ENCODE assay signal across 1 cellular context in genomic region chr2:65231892-65232477, GRCh38.
TF ChIP-seq lines count a peak whose summit lies in the region.

No MANE protein-coding gene starts in this region.

TF ChIP-seq in K562, 482 proteins besides CTCF, POLR2A, EP300 and RAD21 (continued from another document and continues in another):
- TF ChIP-seq ZNF507 (tag; conservative IDR thresholded peaks at IDR 0.05) (no peak), KLF10 (CRISPR knock-in tag; IDR thresholded peaks at IDR 0.05) (no peak), PURB (CRISPR knock-in tag; IDR thresholded peaks at IDR 0.05; ENCODE audit: low read depth) (no peak), POLR2B (IDR thresholded peaks at IDR 0.05; ENCODE audit: low read depth, partially characterized antibody) (peak; percentile 26), SRSF3 (IDR thresholded peaks at IDR 0.05; ENCODE audit: insufficient read depth, low read length) (no peak), RBM22 (IDR thresholded peaks at IDR 0.05; ENCODE audit: low read depth, low read length, poor library complexity, severe bottlenecking) (no peak), GTF2F1 (IDR thresholded peaks at IDR 0.05; ENCODE audit: low read depth, low read length) (no peak), MAFF (IDR thresholded peaks at IDR 0.05; ENCODE audit: low read length) (no peak), MBD2 (IDR thresholded peaks at IDR 0.05; ENCODE audit: borderline replicate concordance, low read depth) (no peak), HES1 (IDR thresholded peaks at IDR 0.05; ENCODE audit: low read depth) (no peak), ZNF830 (CRISPR knock-in tag; IDR thresholded peaks at IDR 0.05) (no peak), PHF8 (IDR thresholded peaks at IDR 0.05; ENCODE audit: borderline replicate concordance, low read length) (no peak), ZNF165 (CRISPR knock-in tag; IDR thresholded peaks at IDR 0.05; ENCODE audit: borderline replicate concordance) (no peak), CBX3 (IDR thresholded peaks at IDR 0.05; ENCODE audit: borderline replicate concordance in 1 of 2, low read length in 2 of 2) (no peak), PTTG1 (tag; IDR thresholded peaks at IDR 0.05; ENCODE audit: low read depth) (no peak), NCOA1 (IDR thresholded peaks at IDR 0.05; ENCODE audit: low read depth) (no peak), ESRRA (IDR thresholded peaks at IDR 0.05; ENCODE audit: borderline replicate concordance, low read depth) (no peak), TCF7 (IDR thresholded peaks at IDR 0.05; ENCODE audit: borderline replicate concordance) (no peak), BCL6 (CRISPR knock-in tag; IDR thresholded peaks at IDR 0.05) (0 out of 2 replicates have a peak, but pooled peaks have one; percentile 24), USF2 (CRISPR knock-in tag; IDR thresholded peaks at IDR 0.05) (peak; percentile 74), E4F1 (CRISPR knock-in tag; IDR thresholded peaks at IDR 0.05; ENCODE audit: borderline replicate concordance) (no peak), KDM2B (CRISPR knock-in tag; IDR thresholded peaks at IDR 0.05) (no peak), CREM (IDR thresholded peaks at IDR 0.05; ENCODE audit: low read depth) (no peak), FOXA3 (CRISPR knock-in tag; conservative IDR thresholded peaks at IDR 0.05 in 1 of 2, IDR thresholded peaks at IDR 0.05 in 1 of 2) (no peak), GTF2E2 (tag; IDR thresholded peaks at IDR 0.05) (0 out of 2 replicates have a peak, but pooled peaks have one; percentile 41), ZFP91 (CRISPR knock-in tag; IDR thresholded peaks at IDR 0.05) (no peak), SRF (CRISPR knock-in tag; IDR thresholded peaks at IDR 0.05) (no peak), C11orf30 (IDR thresholded peaks at IDR 0.05; ENCODE audit: low read depth) (no peak), NFXL1 (CRISPR knock-in tag; IDR thresholded peaks at IDR 0.05) (no peak), ZZZ3 (IDR thresholded peaks at IDR 0.05) (no peak), ZNF561 (CRISPR knock-in tag; conservative IDR thresholded peaks at IDR 0.05) (no peak), ZNF740 (CRISPR knock-in tag; IDR thresholded peaks at IDR 0.05) (no peak), ZNF740 (tag; IDR thresholded peaks at IDR 0.05) (peak in 1 of 2 experiments; percentile 55; a peak in 1 of 4 replicates), ZHX1 (conservative IDR thresholded peaks at IDR 0.05; ENCODE audit: low read length) (no peak), ATF1 (CRISPR knock-in tag; IDR thresholded peaks at IDR 0.05) (no peak), ATF1 (tag; IDR thresholded peaks at IDR 0.05) (peak; percentile 42; the same call in 1 of the 2 replicates), CEBPG (CRISPR knock-in tag; IDR thresholded peaks at IDR 0.05) (peak; percentile 89), CEBPG (tag; conservative IDR thresholded peaks at IDR 0.05 in 1 of 2, IDR thresholded peaks at IDR 0.05 in 1 of 2) (peak; percentile 66 to 86), ZNF41 (CRISPR knock-in tag; conservative IDR thresholded peaks at IDR 0.05) (peak; percentile 71; the same call in 1 of the 2 replicates), ZFX (CRISPR knock-in tag; IDR thresholded peaks at IDR 0.05) (peak; percentile 84), POLR2H (tag; IDR thresholded peaks at IDR 0.05; ENCODE audit: low read depth) (0 out of 2 replicates have a peak, but pooled peaks have one; percentile 55), MTA3 (IDR thresholded peaks at IDR 0.05; ENCODE audit: borderline replicate concordance) (no peak), ZNF79 (CRISPR knock-in tag; IDR thresholded peaks at IDR 0.05; ENCODE audit: low read depth) (no peak), KHSRP (IDR thresholded peaks at IDR 0.05) (no peak), SAFB2 (IDR thresholded peaks at IDR 0.05; ENCODE audit: borderline replicate concordance, low read depth, low read length, severe bottlenecking) (no peak), SMARCC2 (IDR thresholded peaks at IDR 0.05; ENCODE audit: low read depth) (no peak)
- TF ChIP-seq, protein P1, sequence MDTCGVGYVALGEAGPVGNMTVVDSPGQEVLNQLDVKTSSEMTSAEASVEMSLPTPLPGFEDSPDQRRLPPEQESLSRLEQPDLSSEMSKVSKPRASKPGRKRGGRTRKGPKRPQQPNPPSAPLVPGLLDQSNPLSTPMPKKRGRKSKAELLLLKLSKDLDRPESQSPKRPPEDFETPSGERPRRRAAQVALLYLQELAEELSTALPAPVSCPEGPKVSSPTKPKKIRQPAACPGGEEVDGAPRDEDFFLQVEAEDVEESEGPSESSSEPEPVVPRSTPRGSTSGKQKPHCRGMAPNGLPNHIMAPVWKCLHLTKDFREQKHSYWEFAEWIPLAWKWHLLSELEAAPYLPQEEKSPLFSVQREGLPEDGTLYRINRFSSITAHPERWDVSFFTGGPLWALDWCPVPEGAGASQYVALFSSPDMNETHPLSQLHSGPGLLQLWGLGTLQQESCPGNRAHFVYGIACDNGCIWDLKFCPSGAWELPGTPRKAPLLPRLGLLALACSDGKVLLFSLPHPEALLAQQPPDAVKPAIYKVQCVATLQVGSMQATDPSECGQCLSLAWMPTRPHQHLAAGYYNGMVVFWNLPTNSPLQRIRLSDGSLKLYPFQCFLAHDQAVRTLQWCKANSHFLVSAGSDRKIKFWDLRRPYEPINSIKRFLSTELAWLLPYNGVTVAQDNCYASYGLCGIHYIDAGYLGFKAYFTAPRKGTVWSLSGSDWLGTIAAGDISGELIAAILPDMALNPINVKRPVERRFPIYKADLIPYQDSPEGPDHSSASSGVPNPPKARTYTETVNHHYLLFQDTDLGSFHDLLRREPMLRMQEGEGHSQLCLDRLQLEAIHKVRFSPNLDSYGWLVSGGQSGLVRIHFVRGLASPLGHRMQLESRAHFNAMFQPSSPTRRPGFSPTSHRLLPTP (IDR thresholded peaks at IDR 0.05; ENCODE audit: borderline replicate concordance, extremely low read depth, insufficient read length) = no peak
- TF ChIP-seq, protein P2, sequence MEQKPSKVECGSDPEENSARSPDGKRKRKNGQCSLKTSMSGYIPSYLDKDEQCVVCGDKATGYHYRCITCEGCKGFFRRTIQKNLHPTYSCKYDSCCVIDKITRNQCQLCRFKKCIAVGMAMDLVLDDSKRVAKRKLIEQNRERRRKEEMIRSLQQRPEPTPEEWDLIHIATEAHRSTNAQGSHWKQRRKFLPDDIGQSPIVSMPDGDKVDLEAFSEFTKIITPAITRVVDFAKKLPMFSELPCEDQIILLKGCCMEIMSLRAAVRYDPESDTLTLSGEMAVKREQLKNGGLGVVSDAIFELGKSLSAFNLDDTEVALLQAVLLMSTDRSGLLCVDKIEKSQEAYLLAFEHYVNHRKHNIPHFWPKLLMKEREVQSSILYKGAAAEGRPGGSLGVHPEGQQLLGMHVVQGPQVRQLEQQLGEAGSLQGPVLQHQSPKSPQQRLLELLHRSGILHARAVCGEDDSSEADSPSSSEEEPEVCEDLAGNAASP (IDR thresholded peaks at IDR 0.05) = no peak
- TF ChIP-seq, protein P3, sequence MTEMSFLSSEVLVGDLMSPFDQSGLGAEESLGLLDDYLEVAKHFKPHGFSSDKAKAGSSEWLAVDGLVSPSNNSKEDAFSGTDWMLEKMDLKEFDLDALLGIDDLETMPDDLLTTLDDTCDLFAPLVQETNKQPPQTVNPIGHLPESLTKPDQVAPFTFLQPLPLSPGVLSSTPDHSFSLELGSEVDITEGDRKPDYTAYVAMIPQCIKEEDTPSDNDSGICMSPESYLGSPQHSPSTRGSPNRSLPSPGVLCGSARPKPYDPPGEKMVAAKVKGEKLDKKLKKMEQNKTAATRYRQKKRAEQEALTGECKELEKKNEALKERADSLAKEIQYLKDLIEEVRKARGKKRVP (CRISPR knock-in tag; IDR thresholded peaks at IDR 0.05) = no peak
- TF ChIP-seq, protein P4, sequence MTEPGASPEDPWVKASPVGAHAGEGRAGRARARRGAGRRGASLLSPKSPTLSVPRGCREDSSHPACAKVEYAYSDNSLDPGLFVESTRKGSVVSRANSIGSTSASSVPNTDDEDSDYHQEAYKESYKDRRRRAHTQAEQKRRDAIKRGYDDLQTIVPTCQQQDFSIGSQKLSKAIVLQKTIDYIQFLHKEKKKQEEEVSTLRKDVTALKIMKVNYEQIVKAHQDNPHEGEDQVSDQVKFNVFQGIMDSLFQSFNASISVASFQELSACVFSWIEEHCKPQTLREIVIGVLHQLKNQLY (CRISPR knock-in tag; conservative IDR thresholded peaks at IDR 0.05) = no peak
- TF ChIP-seq, protein P5, sequence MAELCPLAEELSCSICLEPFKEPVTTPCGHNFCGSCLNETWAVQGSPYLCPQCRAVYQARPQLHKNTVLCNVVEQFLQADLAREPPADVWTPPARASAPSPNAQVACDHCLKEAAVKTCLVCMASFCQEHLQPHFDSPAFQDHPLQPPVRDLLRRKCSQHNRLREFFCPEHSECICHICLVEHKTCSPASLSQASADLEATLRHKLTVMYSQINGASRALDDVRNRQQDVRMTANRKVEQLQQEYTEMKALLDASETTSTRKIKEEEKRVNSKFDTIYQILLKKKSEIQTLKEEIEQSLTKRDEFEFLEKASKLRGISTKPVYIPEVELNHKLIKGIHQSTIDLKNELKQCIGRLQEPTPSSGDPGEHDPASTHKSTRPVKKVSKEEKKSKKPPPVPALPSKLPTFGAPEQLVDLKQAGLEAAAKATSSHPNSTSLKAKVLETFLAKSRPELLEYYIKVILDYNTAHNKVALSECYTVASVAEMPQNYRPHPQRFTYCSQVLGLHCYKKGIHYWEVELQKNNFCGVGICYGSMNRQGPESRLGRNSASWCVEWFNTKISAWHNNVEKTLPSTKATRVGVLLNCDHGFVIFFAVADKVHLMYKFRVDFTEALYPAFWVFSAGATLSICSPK (IDR thresholded peaks at IDR 0.05; ENCODE audit: borderline replicate concordance) = no peak
